In the genomic region with DNA sequence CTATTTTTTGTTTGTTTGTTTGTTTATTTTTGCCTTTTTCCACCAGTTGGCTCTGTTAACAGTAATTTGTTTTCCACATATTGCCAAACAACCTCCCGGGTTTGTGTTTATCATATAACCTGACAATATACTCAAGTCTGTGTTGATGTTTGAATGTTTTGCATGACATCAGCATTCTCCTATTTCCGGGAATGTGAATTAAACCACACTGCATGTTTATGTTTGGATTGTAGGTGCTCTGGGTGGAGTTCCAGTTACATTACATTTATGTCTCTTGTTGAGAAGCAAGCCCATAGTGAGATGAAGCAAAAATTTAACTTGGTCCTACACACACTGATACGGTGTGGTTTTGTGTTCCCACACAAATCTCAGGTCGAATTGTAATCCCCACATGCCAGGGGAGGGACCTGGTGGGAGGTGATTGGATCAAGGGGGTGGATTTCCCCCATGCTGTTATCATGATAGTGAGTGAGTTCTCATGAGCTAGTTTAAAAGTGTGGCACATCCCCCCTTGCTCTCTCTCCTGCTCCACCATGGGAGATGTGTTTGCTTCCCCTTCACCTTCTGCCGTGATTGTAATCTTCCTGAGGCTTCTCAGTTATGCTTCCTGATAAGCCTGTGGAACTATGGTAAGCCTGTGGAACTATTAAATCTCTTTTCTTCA, we compare ENCODE assay signal across 1 cellular context.
A peak's percentile ranks its signal among the peaks of the same experiment; 100 is the strongest.
TF ChIP-seq lines count a peak whose summit lies in the region.

No MANE protein-coding gene starts in this region.

TF ChIP-seq in HEK293, 187 proteins besides CTCF, POLR2A, EP300 and RAD21:
- TF ChIP-seq ZNF174 (tag by site-specific recombination; IDR thresholded peaks at IDR 0.05) = no peak
- no peak for TF ChIP-seq GLI2 (tag by site-specific recombination; IDR thresholded peaks at IDR 0.05; ENCODE audit: borderline replicate concordance, low read depth)
- TF ChIP-seq, protein P1, sequence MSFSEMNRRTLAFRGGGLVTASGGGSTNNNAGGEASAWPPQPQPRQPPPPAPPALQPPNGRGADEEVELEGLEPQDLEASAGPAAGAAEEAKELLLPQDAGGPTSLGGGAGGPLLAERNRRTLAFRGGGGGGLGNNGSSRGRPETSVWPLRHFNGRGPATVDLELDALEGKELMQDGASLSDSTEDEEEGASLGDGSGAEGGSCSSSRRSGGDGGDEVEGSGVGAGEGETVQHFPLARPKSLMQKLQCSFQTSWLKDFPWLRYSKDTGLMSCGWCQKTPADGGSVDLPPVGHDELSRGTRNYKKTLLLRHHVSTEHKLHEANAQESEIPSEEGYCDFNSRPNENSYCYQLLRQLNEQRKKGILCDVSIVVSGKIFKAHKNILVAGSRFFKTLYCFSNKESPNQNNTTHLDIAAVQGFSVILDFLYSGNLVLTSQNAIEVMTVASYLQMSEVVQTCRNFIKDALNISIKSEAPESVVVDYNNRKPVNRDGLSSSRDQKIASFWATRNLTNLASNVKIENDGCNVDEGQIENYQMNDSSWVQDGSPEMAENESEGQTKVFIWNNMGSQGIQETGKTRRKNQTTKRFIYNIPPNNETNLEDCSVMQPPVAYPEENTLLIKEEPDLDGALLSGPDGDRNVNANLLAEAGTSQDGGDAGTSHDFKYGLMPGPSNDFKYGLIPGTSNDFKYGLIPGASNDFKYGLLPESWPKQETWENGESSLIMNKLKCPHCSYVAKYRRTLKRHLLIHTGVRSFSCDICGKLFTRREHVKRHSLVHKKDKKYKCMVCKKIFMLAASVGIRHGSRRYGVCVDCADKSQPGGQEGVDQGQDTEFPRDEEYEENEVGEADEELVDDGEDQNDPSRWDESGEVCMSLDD (tag by site-specific recombination; IDR thresholded peaks at IDR 0.05) = no peak
- no peak for TF ChIP-seq KLF10 (tag by site-specific recombination; IDR thresholded peaks at IDR 0.05)
- no peak for TF ChIP-seq ZNF211 (tag by site-specific recombination; IDR thresholded peaks at IDR 0.05; ENCODE audit: low read depth)
- peak; percentile 74 for TF ChIP-seq ZNF629 (tag by site-specific recombination; IDR thresholded peaks at IDR 0.05)
- TF ChIP-seq ZNF830 (tag by site-specific recombination; IDR thresholded peaks at IDR 0.05; ENCODE audit: low read depth) = no peak
- TF ChIP-seq, protein P2, sequence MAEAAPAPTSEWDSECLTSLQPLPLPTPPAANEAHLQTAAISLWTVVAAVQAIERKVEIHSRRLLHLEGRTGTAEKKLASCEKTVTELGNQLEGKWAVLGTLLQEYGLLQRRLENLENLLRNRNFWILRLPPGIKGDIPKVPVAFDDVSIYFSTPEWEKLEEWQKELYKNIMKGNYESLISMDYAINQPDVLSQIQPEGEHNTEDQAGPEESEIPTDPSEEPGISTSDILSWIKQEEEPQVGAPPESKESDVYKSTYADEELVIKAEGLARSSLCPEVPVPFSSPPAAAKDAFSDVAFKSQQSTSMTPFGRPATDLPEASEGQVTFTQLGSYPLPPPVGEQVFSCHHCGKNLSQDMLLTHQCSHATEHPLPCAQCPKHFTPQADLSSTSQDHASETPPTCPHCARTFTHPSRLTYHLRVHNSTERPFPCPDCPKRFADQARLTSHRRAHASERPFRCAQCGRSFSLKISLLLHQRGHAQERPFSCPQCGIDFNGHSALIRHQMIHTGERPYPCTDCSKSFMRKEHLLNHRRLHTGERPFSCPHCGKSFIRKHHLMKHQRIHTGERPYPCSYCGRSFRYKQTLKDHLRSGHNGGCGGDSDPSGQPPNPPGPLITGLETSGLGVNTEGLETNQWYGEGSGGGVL (tag by site-specific recombination; IDR thresholded peaks at IDR 0.05) = 0 out of 2 replicates have a peak, but pooled peaks have one; percentile 22
- no peak for TF ChIP-seq ZNF146 (tag by site-specific recombination; IDR thresholded peaks at IDR 0.05)
- peak; percentile 50 for TF ChIP-seq ZFHX2 (tag by site-specific recombination; conservative IDR thresholded peaks at IDR 0.05)
- TF ChIP-seq GLIS1 (tag by site-specific recombination; IDR thresholded peaks at IDR 0.05) = peak; percentile 23
- peak; percentile 55; the same call in 1 of the 2 replicates for TF ChIP-seq ZBTB21 (tag by site-specific recombination; IDR thresholded peaks at IDR 0.05)
- no peak for TF ChIP-seq ZEB2 (tag by site-specific recombination; IDR thresholded peaks at IDR 0.05)
- TF ChIP-seq, protein P3, sequence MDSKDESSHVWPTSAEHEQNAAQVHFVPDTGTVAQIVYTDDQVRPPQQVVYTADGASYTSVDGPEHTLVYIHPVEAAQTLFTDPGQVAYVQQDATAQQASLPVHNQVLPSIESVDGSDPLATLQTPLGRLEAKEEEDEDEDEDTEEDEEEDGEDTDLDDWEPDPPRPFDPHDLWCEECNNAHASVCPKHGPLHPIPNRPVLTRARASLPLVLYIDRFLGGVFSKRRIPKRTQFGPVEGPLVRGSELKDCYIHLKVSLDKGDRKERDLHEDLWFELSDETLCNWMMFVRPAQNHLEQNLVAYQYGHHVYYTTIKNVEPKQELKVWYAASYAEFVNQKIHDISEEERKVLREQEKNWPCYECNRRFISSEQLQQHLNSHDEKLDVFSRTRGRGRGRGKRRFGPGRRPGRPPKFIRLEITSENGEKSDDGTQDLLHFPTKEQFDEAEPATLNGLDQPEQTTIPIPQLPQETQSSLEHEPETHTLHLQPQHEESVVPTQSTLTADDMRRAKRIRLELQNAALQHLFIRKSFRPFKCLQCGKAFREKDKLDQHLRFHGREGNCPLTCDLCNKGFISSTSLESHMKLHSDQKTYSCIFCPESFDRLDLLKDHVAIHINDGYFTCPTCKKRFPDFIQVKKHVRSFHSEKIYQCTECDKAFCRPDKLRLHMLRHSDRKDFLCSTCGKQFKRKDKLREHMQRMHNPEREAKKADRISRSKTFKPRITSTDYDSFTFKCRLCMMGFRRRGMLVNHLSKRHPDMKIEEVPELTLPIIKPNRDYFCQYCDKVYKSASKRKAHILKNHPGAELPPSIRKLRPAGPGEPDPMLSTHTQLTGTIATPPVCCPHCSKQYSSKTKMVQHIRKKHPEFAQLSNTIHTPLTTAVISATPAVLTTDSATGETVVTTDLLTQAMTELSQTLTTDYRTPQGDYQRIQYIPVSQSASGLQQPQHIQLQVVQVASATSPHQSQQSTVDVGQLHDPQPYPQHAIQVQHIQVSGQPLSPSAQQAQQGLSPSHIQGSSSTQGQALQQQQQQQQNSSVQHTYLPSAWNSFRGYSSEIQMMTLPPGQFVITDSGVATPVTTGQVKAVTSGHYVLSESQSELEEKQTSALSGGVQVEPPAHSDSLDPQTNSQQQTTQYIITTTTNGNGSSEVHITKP (tag by site-specific recombination; IDR thresholded peaks at IDR 0.05) = peak; percentile 36; the same call in 1 of the 2 replicates
- TF ChIP-seq ZNF837 (tag by site-specific recombination; IDR thresholded peaks at IDR 0.05) = no peak
- peak; percentile 82 for TF ChIP-seq ZBTB20 (tag by site-specific recombination; IDR thresholded peaks at IDR 0.05)
- TF ChIP-seq, protein P4, sequence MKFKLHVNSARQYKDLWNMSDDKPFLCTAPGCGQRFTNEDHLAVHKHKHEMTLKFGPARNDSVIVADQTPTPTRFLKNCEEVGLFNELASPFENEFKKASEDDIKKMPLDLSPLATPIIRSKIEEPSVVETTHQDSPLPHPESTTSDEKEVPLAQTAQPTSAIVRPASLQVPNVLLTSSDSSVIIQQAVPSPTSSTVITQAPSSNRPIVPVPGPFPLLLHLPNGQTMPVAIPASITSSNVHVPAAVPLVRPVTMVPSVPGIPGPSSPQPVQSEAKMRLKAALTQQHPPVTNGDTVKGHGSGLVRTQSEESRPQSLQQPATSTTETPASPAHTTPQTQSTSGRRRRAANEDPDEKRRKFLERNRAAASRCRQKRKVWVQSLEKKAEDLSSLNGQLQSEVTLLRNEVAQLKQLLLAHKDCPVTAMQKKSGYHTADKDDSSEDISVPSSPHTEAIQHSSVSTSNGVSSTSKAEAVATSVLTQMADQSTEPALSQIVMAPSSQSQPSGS (tag by site-specific recombination; IDR thresholded peaks at IDR 0.05; ENCODE audit: low read depth) = peak; percentile 42; the same call in 1 of the 2 replicates
- TF ChIP-seq, protein P5, sequence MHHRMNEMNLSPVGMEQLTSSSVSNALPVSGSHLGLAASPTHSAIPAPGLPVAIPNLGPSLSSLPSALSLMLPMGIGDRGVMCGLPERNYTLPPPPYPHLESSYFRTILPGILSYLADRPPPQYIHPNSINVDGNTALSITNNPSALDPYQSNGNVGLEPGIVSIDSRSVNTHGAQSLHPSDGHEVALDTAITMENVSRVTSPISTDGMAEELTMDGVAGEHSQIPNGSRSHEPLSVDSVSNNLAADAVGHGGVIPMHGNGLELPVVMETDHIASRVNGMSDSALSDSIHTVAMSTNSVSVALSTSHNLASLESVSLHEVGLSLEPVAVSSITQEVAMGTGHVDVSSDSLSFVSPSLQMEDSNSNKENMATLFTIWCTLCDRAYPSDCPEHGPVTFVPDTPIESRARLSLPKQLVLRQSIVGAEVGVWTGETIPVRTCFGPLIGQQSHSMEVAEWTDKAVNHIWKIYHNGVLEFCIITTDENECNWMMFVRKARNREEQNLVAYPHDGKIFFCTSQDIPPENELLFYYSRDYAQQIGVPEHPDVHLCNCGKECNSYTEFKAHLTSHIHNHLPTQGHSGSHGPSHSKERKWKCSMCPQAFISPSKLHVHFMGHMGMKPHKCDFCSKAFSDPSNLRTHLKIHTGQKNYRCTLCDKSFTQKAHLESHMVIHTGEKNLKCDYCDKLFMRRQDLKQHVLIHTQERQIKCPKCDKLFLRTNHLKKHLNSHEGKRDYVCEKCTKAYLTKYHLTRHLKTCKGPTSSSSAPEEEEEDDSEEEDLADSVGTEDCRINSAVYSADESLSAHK (tag by site-specific recombination; IDR thresholded peaks at IDR 0.05) = no peak
- no peak for TF ChIP-seq ZNF48 (tag by site-specific recombination; IDR thresholded peaks at IDR 0.05)
- TF ChIP-seq EGR2 (tag by site-specific recombination; IDR thresholded peaks at IDR 0.05; ENCODE audit: low read depth) = peak; percentile 61
TF ChIP-seq in HEK293: peak in this region for 9.
